14 cellular contexts compared by ENCODE assay signal in genomic region chr12:11861155-11861863, GRCh38.
DNase-seq lines count a peak whose midpoint lies in the region; TF ChIP-seq lines count a peak whose summit lies in the region.
"Had no signal": no experiment of that assay in that cellular context is flagged by ENCODE, and none has a peak within 500 bp of the region (broad histone marks: within the 10 kb centered on the region; RNA-seq: fewer than 3 reads in every experiment).

No MANE protein-coding gene starts in this region.

- H3K9ac ChIP-seq in HUES6 (ENCODE audit: low read length): no peak overlapping the region
- no peak overlapping the region for H3K9ac ChIP-seq in trophoblast cell (ENCODE audit: low read length)

- no peak for TF ChIP-seq POLR2A in esophagus squamous epithelium (IDR thresholded peaks at IDR 0.05)
- no peak for TF ChIP-seq POLR2A in lower leg skin (IDR thresholded peaks at IDR 0.05)

- no peak overlapping the region for H2BK120ac ChIP-seq in trophoblast cell (ENCODE audit: insufficient read depth, low read length, poor library complexity)

- no peak overlapping the region for H2AK5ac ChIP-seq in trophoblast cell (ENCODE audit: low read length)

- H3K4me2 ChIP-seq in trophoblast cell (ENCODE audit: low read length): no peak overlapping the region

- H2BK12ac ChIP-seq in trophoblast cell (ENCODE audit: low read length): no peak overlapping the region

- 36 to 49% methylated on average over 4 to 5 of the region's 5 CpGs for WGBS in esophagus squamous epithelium, 2 donors
- WGBS in trophoblast cell (ENCODE audit: extremely low coverage, insufficient coverage, insufficient read length): no CpG with 5 or more reads among the region's 5 CpGs
- WGBS in lower leg skin, 2 donors: 65 to 80% methylated on average over 5 of the region's 5 CpGs

- peaks cover 2% of the 10 kb centered on the region for H3K79me1 ChIP-seq in trophoblast cell (ENCODE audit: low read length)

- CTCF ChIA-PET in A673 (lab: Charles Lee): no interaction called here

- POLR2A ChIA-PET in A673 (lab: Charles Lee; ENCODE audit: low non-redundant PET): no interaction called here

- no peak overlapping the region for H4K8ac ChIP-seq in trophoblast cell (ENCODE audit: low read depth, low read length)

- no peak overlapping the region for H3K23ac ChIP-seq in trophoblast cell (ENCODE audit: low read length)

- H3K14ac ChIP-seq in trophoblast cell (ENCODE audit: low read length): no peak overlapping the region

- DNase-seq in A673 (ENCODE audit: low spot score) (peak; percentile 62), esophagus squamous epithelium (lab: John Stamatoyannopoulos, UW) (no peak), trophoblast cell (no peak), NCI-H1694 treated with DMSO at 0.1 percent for 48 hours (lab: John Stamatoyannopoulos, UW) (no peak), NCI-H526 treated with DMSO at 0.1 percent for 48 hours (lab: John Stamatoyannopoulos, UW) (no peak), NCI-H524 (lab: John Stamatoyannopoulos, UW) (no peak), lower leg skin (ENCODE audit: low spot score in 2 of 2) (no peak)
- DNase-seq: C1 segment of cervical spinal cord; NCI-H2029 treated with DMSO at 0.1 percent for 48 hours; OCI-M1; pancreas; stimulated activated CD4-positive, alpha-beta T cell treated with anti-CD3 and anti-CD28 coated beads, Interleukin-4, amount 100 ng/mL, for 4 hours; T1000 had no signal

- no peak for TF ChIP-seq CTCF in A673 (conservative IDR thresholded peaks at IDR 0.05; ENCODE audit: low read depth, low read length)
- TF ChIP-seq CTCF in esophagus squamous epithelium (IDR thresholded peaks at IDR 0.05): no peak
- no peak for TF ChIP-seq CTCF in lower leg skin (IDR thresholded peaks at IDR 0.05)

- peaks cover 52% of the 10 kb centered on the region for H3K4me1 ChIP-seq in A673 (ENCODE audit: insufficient read depth, low read length, poor library complexity, severe bottlenecking)
- peaks cover 31% of the 10 kb centered on the region for H3K4me1 ChIP-seq in HUES6 (ENCODE audit: control insufficient read depth, insufficient read depth, low read length)
- peaks cover 19 to 55% (median 34%) of the 10 kb centered on the region in 3 donors for H3K4me1 ChIP-seq in esophagus squamous epithelium
- peaks cover 13 to 21% of the 10 kb centered on the region in 2 experiments for H3K4me1 ChIP-seq in trophoblast cell (ENCODE audit: control insufficient read depth in 1 of 2, insufficient read depth in 2 of 2, low read length in 2 of 2)

- H3K79me2 ChIP-seq in trophoblast cell (ENCODE audit: control insufficient read depth, insufficient read depth, low read length, poor library complexity): no peaks in the 10 kb centered on the region

- H2AFZ ChIP-seq in trophoblast cell (ENCODE audit: insufficient read depth, low read length, poor library complexity): no peak overlapping the region

- no peak overlapping the region for H4K91ac ChIP-seq in trophoblast cell (ENCODE audit: low read depth, low read length)

- H3K27me3 ChIP-seq in A673 (replicated peaks; ENCODE audit: insufficient read depth, low read depth, low read length, poor library complexity) (no peaks in the 10 kb centered on the region), HUES6 (ENCODE audit: control insufficient read depth, insufficient read depth, low read length) (no peaks in the 10 kb centered on the region), esophagus squamous epithelium (no peaks in the 10 kb centered on the region), trophoblast cell (ENCODE audit: insufficient read depth, low read length) (no peaks in the 10 kb centered on the region)
- H3K27me3 ChIP-seq: pancreas had no signal

- no peak overlapping the region for H3K18ac ChIP-seq in trophoblast cell (ENCODE audit: low read length)

- H4K12ac ChIP-seq in trophoblast cell (ENCODE audit: low read depth, low read length): no peak overlapping the region

- no peak overlapping the region for H3K4me3 ChIP-seq in A673 (ENCODE audit: low read depth, low read length, poor library complexity, severe bottlenecking)
- H3K4me3 ChIP-seq in HUES6 (ENCODE audit: low read depth, low read length): no peak overlapping the region
- no peak overlapping the region for H3K4me3 ChIP-seq in esophagus squamous epithelium
- H3K4me3 ChIP-seq in trophoblast cell (ENCODE audit: low read depth, low read length): no peak overlapping the region
- no peak overlapping the region for H3K4me3 ChIP-seq in lower leg skin (ENCODE audit: low read depth, poor library complexity, severe bottlenecking)
- H3K4me3 ChIP-seq: pancreas had no signal

- H3K27ac ChIP-seq in A673 (ENCODE audit: low read depth, low read length, poor library complexity, severe bottlenecking) (peak overlapping the region; percentile 85), HUES6 (ENCODE audit: low read depth, low read length) (0 out of 2 replicates have a peak overlapping the region, but pooled peaks have one; percentile 7), esophagus squamous epithelium (peak overlapping the region; percentile 20 to 89 (median 80)), trophoblast cell (ENCODE audit: low read depth, low read length) (peak overlapping the region; percentile 5)

- H3K9me3 ChIP-seq in A673 (ENCODE audit: low read depth, low read length, poor library complexity, severe bottlenecking): peaks cover 8% of the 10 kb centered on the region
- H3K9me3 ChIP-seq in HUES6 (ENCODE audit: control insufficient read depth, insufficient read depth, low read depth, low read length): peaks cover 7% of the 10 kb centered on the region; the same call in 1 of the 2 replicates
- H3K9me3 ChIP-seq in esophagus squamous epithelium: peaks cover 0 to 7% (median 4%) of the 10 kb centered on the region in 3 donors
- no peaks in the 10 kb centered on the region for H3K9me3 ChIP-seq in trophoblast cell (ENCODE audit: insufficient read depth, low read depth, low read length)
- H3K9me3 ChIP-seq: pancreas had no signal

- H3K36me3 ChIP-seq in A673 (ENCODE audit: insufficient read depth, low read length, poor library complexity, severe bottlenecking) (no peaks in the 10 kb centered on the region), HUES6 (ENCODE audit: control insufficient read depth, insufficient read depth, low read length) (peaks cover 4% of the 10 kb centered on the region; the same call in 1 of the 2 replicates), esophagus squamous epithelium (peaks cover 0 to 61% (median 2%) of the 10 kb centered on the region in 3 donors), trophoblast cell (ENCODE audit: control insufficient read depth in 1 of 2, insufficient read depth in 2 of 2, low read length in 2 of 2) (peaks cover 0 to 2% of the 10 kb centered on the region in 2 experiments)
- H3K36me3 ChIP-seq: pancreas had no signal

- no peak overlapping the region for H2BK5ac ChIP-seq in trophoblast cell (ENCODE audit: low read depth, low read length, poor library complexity)

- intact Hi-C loops in A673 (cut with micrococcal nuclease; ENCODE audit: unreplicated experiment): no loop called here
- intact Hi-C loops in esophagus squamous epithelium (cut with DNase I): no loop called here
- intact Hi-C loops in lower leg skin (cut with DNase I; ENCODE audit: low total_unique reads): no loop called here

- no peak overlapping the region for H3K4ac ChIP-seq in trophoblast cell (ENCODE audit: low read depth, low read length)

- BruUV-seq in A673 (replicated peaks; lab: Mats Ljungman, UMichigan): no TSS peak

Comparison
In these comparisons a context has a peak if more than half of its experiments do, and no peak if none do; other contexts are left out.
1. H3K27ac ChIP-seq: peak in every context shown above with its lines; median percentile 85 in A673; 80 in esophagus squamous epithelium; 7 in HUES6; 5 in trophoblast cell.